In genomic region chr5:142412581-142412980, GRCh38 we compare ENCODE assay signal across 1 cellular context.
TF ChIP-seq lines count a peak whose summit lies in the region.

No MANE protein-coding gene starts in this region.

TF ChIP-seq in HepG2, 621 proteins besides CTCF, POLR2A, EP300 and RAD21 (continued from another document):
- TF ChIP-seq HBP1 (CRISPR knock-in tag; IDR thresholded peaks at IDR 0.05; ENCODE audit: low read depth) (no peak), SP2 (CRISPR knock-in tag; IDR thresholded peaks at IDR 0.05) (no peak), ZNF557 (CRISPR knock-in tag; IDR thresholded peaks at IDR 0.05) (no peak), ZFY (CRISPR knock-in tag; IDR thresholded peaks at IDR 0.05) (no peak), NBN (conservative IDR thresholded peaks at IDR 0.05) (no peak), ZNF619 (CRISPR knock-in tag; IDR thresholded peaks at IDR 0.05) (no peak)
TF ChIP-seq in HepG2: peak in this region for 0.
